Comparison of ENCODE assay signal across 8 cellular contexts in genomic region chr12:31749024-31749704, GRCh38. TPM values are rescaled to one million over a fixed set of nuclear protein-coding genes. Genes with fewer than 3 reads are reported as not detected.
A peak's percentile ranks its signal among the peaks of the same experiment; 100 is the strongest.
DNase-seq lines count a peak whose midpoint lies in the region; ATAC-seq and TF ChIP-seq lines count a peak whose summit lies in the region.

No MANE protein-coding gene starts in this region.

- H3K9me3 ChIP-seq in CD4-positive, CD25-positive, alpha-beta regulatory T cell (ENCODE audit: control insufficient read depth in 2 of 2, low read length in 2 of 2), result no peaks in the 10 kb centered on the region
- H3K9me3 ChIP-seq in prostate gland, result no peaks in the 10 kb centered on the region

- peak; percentile 53 to 93 (median 68) for DNase-seq in CD4-positive, CD25-positive, alpha-beta regulatory T cell
- peak; percentile 60 for DNase-seq in NCI-H510A (lab: John Stamatoyannopoulos, UW)
- peak; percentile 87 for DNase-seq in activated CD8-positive, alpha-beta T cell treated with anti-CD3 and anti-CD28 coated beads for 36 hours
- peak; percentile 97 for DNase-seq in fibroblast of pulmonary artery (ENCODE audit: low read depth)
- peak; percentile 94 for DNase-seq in prostate gland (ENCODE audit: low spot score)
- DNase-seq in GDM1 (lab: John Stamatoyannopoulos, UW), result no peak

- peak overlapping the region; percentile 77 for H3K27ac ChIP-seq in CD4-positive, CD25-positive, alpha-beta regulatory T cell (ENCODE audit: insufficient read depth, low read length, poor library complexity, severe bottlenecking)
- peak overlapping the region; percentile 57 to 61 for H3K27ac ChIP-seq in prostate gland

- H3K4me1 ChIP-seq in CD4-positive, CD25-positive, alpha-beta regulatory T cell (ENCODE audit: control insufficient read depth, insufficient read depth, low read length, poor library complexity, severe bottlenecking), result peaks cover 30% of the 10 kb centered on the region
- H3K4me1 ChIP-seq in prostate gland (replicated peaks), result no peaks in the 10 kb centered on the region

- intact Hi-C loops in activated CD8-positive, alpha-beta T cell treated with anti-CD3 and anti-CD28 coated beads for 36 hours (cut with micrococcal nuclease), result loop anchor here (5.0 kb wide), 1 partner anchor 148 kb away; no protein-coding TSS in a partner anchor
- intact Hi-C loops in prostate gland (cut with DNase I), result no loop called here

- H3K9me3 Mint-ChIP-seq in CD4-positive, CD25-positive, alpha-beta regulatory T cell, result peaks cover 0 to 3% (median 0%) of the 10 kb centered on the region in 7 donors
- H3K9me3 Mint-ChIP-seq in activated CD8-positive, alpha-beta T cell treated with anti-CD3 and anti-CD28 coated beads for 36 hours, result peaks cover 2% of the 10 kb centered on the region

- H3K36me3 Mint-ChIP-seq in CD4-positive, CD25-positive, alpha-beta regulatory T cell, result no peaks in the 10 kb centered on the region
- H3K36me3 Mint-ChIP-seq in activated CD8-positive, alpha-beta T cell treated with anti-CD3 and anti-CD28 coated beads for 36 hours (ENCODE audit: low read depth), result peaks cover 1% of the 10 kb centered on the region

- no peak for TF ChIP-seq POLR2A in prostate gland (IDR thresholded peaks at IDR 0.05)

- peak overlapping the region; percentile 61 for H3K4me3 ChIP-seq in CD4-positive, CD25-positive, alpha-beta regulatory T cell (ENCODE audit: low read depth, low read length)
- no peak overlapping the region for H3K4me3 ChIP-seq in fibroblast of pulmonary artery (replicated peaks; ENCODE audit: low read depth, low read length)
- no peak overlapping the region for H3K4me3 ChIP-seq in prostate gland

- H3K27me3 ChIP-seq in CD4-positive, CD25-positive, alpha-beta regulatory T cell (ENCODE audit: control insufficient read depth, insufficient read depth, low read length), result no peaks in the 10 kb centered on the region
- no peaks in the 10 kb centered on the region for H3K27me3 ChIP-seq in prostate gland (replicated peaks; ENCODE audit: insufficient read depth)

- no peak for TF ChIP-seq CTCF in activated CD8-positive, alpha-beta T cell treated with anti-CD3 and anti-CD28 coated beads for 36 hours (IDR thresholded peaks at IDR 0.05)
- no peak for TF ChIP-seq CTCF in fibroblast of pulmonary artery (IDR thresholded peaks at IDR 0.05; ENCODE audit: low read length, missing control alignments)
- TF ChIP-seq CTCF in prostate gland (IDR thresholded peaks at IDR 0.05), result peak in 1 of 4 experiments; percentile 5

- CTCF ChIA-PET in activated CD8-positive, alpha-beta T cell treated with anti-CD3 and anti-CD28 coated beads for 36 hours (lab: Charles Lee), result interaction anchor here (1.2 to 2.2 kb wide), 3 partner anchors 14 to 67 kb away, joined by 3 to 5 read pairs (median 3); no protein-coding TSS in a partner anchor

- H3K27ac Mint-ChIP-seq in CD4-positive, CD25-positive, alpha-beta regulatory T cell, result peak overlapping the region; percentile 83 to 92 (median 85)
- H3K27ac Mint-ChIP-seq in activated CD8-positive, alpha-beta T cell treated with anti-CD3 and anti-CD28 coated beads for 36 hours, result peak overlapping the region; percentile 53

- POLR2A ChIA-PET in activated CD8-positive, alpha-beta T cell treated with anti-CD3 and anti-CD28 coated beads for 36 hours (lab: Charles Lee), result interaction anchor here (1.1 kb wide), 1 partner anchor 15 kb away, joined by 3 read pairs; no protein-coding TSS in a partner anchor

- H3K36me3 ChIP-seq in CD4-positive, CD25-positive, alpha-beta regulatory T cell (ENCODE audit: control insufficient read depth, insufficient read depth, low read length), result no peaks in the 10 kb centered on the region
- no peaks in the 10 kb centered on the region for H3K36me3 ChIP-seq in prostate gland

- ATAC-seq in CD4-positive, CD25-positive, alpha-beta regulatory T cell (ENCODE audit: low read depth in 2 of 2), result peak; percentile 93 to 94
- peak; percentile 84 for ATAC-seq in GM19395 (IDR thresholded peaks at IDR 0.05; ENCODE audit: unreplicated experiment)
- ATAC-seq in HG03457 (IDR thresholded peaks at IDR 0.05; ENCODE audit: unreplicated experiment), result peak; percentile 73
- ATAC-seq in activated CD8-positive, alpha-beta T cell treated with anti-CD3 and anti-CD28 coated beads for 36 hours, result peak; percentile 90

- whole genome bisulfite sequencing in prostate gland, result 22% methylated on average over 5 of the region's 5 CpGs

- H3K27me3 Mint-ChIP-seq in CD4-positive, CD25-positive, alpha-beta regulatory T cell, result no peaks in the 10 kb centered on the region
- H3K27me3 Mint-ChIP-seq in activated CD8-positive, alpha-beta T cell treated with anti-CD3 and anti-CD28 coated beads for 36 hours, result no peaks in the 10 kb centered on the region

- peak overlapping the region; percentile 1 to 79 (median 52) for H3K4me3 Mint-ChIP-seq in CD4-positive, CD25-positive, alpha-beta regulatory T cell
- H3K4me3 Mint-ChIP-seq in activated CD8-positive, alpha-beta T cell treated with anti-CD3 and anti-CD28 coated beads for 36 hours, result no peak overlapping the region

- H3K4me1 Mint-ChIP-seq in CD4-positive, CD25-positive, alpha-beta regulatory T cell, result peaks cover 25 to 66% (median 54%) of the 10 kb centered on the region in 4 donors
- H3K4me1 Mint-ChIP-seq in activated CD8-positive, alpha-beta T cell treated with anti-CD3 and anti-CD28 coated beads for 36 hours (ENCODE audit: low read depth), result peaks cover 63% of the 10 kb centered on the region

RNA-seq across cellular contexts. Expression of gene AMN1, which starts 20.3 kb away (rescaled TPM):
- total RNA-seq in CD4-positive, CD25-positive, alpha-beta regulatory T cell, result 11.6 TPM
- polyA plus RNA-seq in CD4-positive, CD25-positive, alpha-beta regulatory T cell, result 10 to 100 TPM; 11.2 to 15.3 (median 14.6) TPM
- 1 to 10 TPM; 3.5 to 4.1 TPM for total RNA-seq in activated CD8-positive, alpha-beta T cell treated with anti-CD3 and anti-CD28 coated beads for 36 hours
- total RNA-seq in prostate gland, result 10 to 100 TPM; 11.9 to 31.9 TPM
